33 cellular contexts compared by ENCODE assay signal in the genomic region with DNA sequence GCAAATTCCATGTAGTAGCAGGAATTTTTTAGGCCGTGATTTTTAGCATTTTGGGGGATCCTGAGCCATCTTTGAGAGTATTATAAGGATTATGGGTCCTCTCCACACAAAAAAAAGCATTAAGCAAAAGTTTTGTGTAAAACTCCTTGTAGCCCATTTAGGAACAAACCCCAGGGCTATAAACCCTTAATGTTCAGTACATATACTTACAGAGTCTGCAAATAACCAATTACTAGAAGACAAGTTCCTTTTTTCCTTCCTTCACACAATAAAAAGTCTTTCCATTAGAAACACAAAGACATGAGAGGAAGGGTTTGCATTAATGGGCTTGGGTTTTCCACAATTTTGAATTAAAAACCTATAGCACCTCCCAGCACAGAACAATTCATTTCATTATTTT.
"Had no signal": no experiment of that assay in that cellular context is flagged by ENCODE, and none has a peak within 500 bp of the region (broad histone marks: within the 10 kb centered on the region; RNA-seq: fewer than 3 reads in every experiment).

No MANE protein-coding gene starts in this region.

- H3K9me3 ChIP-seq: ascending aorta, breast epithelium, colonic mucosa, esophagus squamous epithelium, gastroesophageal sphincter had no signal

- H3K4me1 Mint-ChIP-seq: brain, WTC11 had no signal

- DNase-seq: activated CD4-positive, alpha-beta memory T cell treated with anti-CD3 and anti-CD28 coated beads for 36 hours; activated CD4-positive, alpha-beta T cell treated with anti-CD3 and anti-CD28 coated beads for 48 hours; activated CD4-positive, alpha-beta T cell treated with anti-CD3 and anti-CD28 coated beads, Interleukin-2, amount 50 U/mL, for 1 hour; activated CD8-positive, alpha-beta memory T cell treated with anti-CD3 and anti-CD28 coated beads, Interleukin-2, amount 10 ng/mL, durations not matched to agents 7 days and 5 days; activated CD8-positive, alpha-beta memory T cell treated with anti-CD3 and anti-CD28 coated beads, Interleukin-2, amount 50 U/mL, for 4 hours; activated CD8-positive, alpha-beta T cell treated with anti-CD3 and anti-CD28 coated beads, Interleukin-2, amount 10 ng/mL, durations not matched to agents 7 days and 5 days; activated gamma-delta T cell; activated naive CD4-positive, alpha-beta T cell; activated naive CD4-positive, alpha-beta T cell treated with anti-CD3 and anti-CD28 coated beads, Interleukin-2, amount 10 ng/mL, durations not matched to agents 7 days and 5 days; activated naive CD8-positive, alpha-beta T cell treated with anti-CD3 and anti-CD28 coated beads, Interleukin-2, amount 10 ng/mL, durations not matched to agents 7 days and 5 days; activated T-cell treated with anti-CD3 and anti-CD28 coated beads, Interleukin-2, amount 50 U/mL, for 1 hour; activated T-cell treated with anti-CD3 and anti-CD28 coated beads, Interleukin-2, amount 50 U/mL, for 48 hours; central memory CD4-positive, alpha-beta T cell; cerebellar nuclear complex; colonic mucosa; effector CD8-positive, alpha-beta T cell; esophagus squamous epithelium; foreskin melanocyte; head of caudate nucleus; T-helper 2 cell had no signal

- H3K27me3 ChIP-seq: ascending aorta, breast epithelium, cardiac muscle cell, colonic mucosa, esophagus squamous epithelium, gastroesophageal sphincter had no signal

- H3K4me3 Mint-ChIP-seq: activated CD4-positive, alpha-beta memory T cell treated with anti-CD3 and anti-CD28 coated beads for 36 hours; activated CD8-positive, alpha-beta memory T cell treated with anti-CD3 and anti-CD28 coated beads, Interleukin-2, amount 10 ng/mL, durations not matched to agents 7 days and 5 days; activated CD8-positive, alpha-beta T cell treated with anti-CD3 and anti-CD28 coated beads, Interleukin-2, amount 10 ng/mL, durations not matched to agents 7 days and 5 days; activated naive CD4-positive, alpha-beta T cell treated with anti-CD3 and anti-CD28 coated beads, Interleukin-2, amount 10 ng/mL, durations not matched to agents 7 days and 5 days; activated naive CD8-positive, alpha-beta T cell treated with anti-CD3 and anti-CD28 coated beads, Interleukin-2, amount 10 ng/mL, durations not matched to agents 7 days and 5 days; brain; WTC11 had no signal

- H3K4me3 ChIP-seq: ascending aorta, breast epithelium, cardiac muscle cell, colonic mucosa, esophagus squamous epithelium, gastroesophageal sphincter had no signal

- ATAC-seq: activated CD4-positive, CD25-positive, alpha-beta regulatory T cell treated with anti-CD3 and anti-CD28 coated beads, Interleukin-2, amount 50 U/mL, for 24 hours; activated CD8-positive, alpha-beta memory T cell treated with anti-CD3 and anti-CD28 coated beads, Interleukin-2, amount 10 ng/mL, durations not matched to agents 7 days and 5 days; activated CD8-positive, alpha-beta T cell treated with anti-CD3 and anti-CD28 coated beads, Interleukin-2, amount 10 ng/mL, durations not matched to agents 7 days and 5 days; activated naive CD4-positive, alpha-beta T cell treated with anti-CD3 and anti-CD28 coated beads, Interleukin-2, amount 50 U/mL, for 72 hours; gastroesophageal sphincter; WTC11 had no signal

- H3K27me3 Mint-ChIP-seq: activated CD4-positive, alpha-beta memory T cell treated with anti-CD3 and anti-CD28 coated beads for 36 hours; activated CD8-positive, alpha-beta memory T cell treated with anti-CD3 and anti-CD28 coated beads, Interleukin-2, amount 10 ng/mL, durations not matched to agents 7 days and 5 days; activated naive CD4-positive, alpha-beta T cell treated with anti-CD3 and anti-CD28 coated beads, Interleukin-2, amount 10 ng/mL, durations not matched to agents 7 days and 5 days; activated naive CD8-positive, alpha-beta T cell treated with anti-CD3 and anti-CD28 coated beads, Interleukin-2, amount 10 ng/mL, durations not matched to agents 7 days and 5 days; brain had no signal

- FAIRE-seq: endometrium, endothelial cell of umbilical vein, TTC549 had no signal

- H3K9me3 Mint-ChIP-seq: activated CD4-positive, alpha-beta memory T cell treated with anti-CD3 and anti-CD28 coated beads for 36 hours; activated naive CD4-positive, alpha-beta T cell treated with anti-CD3 and anti-CD28 coated beads, Interleukin-2, amount 10 ng/mL, durations not matched to agents 7 days and 5 days; activated naive CD4-positive, alpha-beta T cell treated with anti-CD3 and anti-CD28 coated beads, Interleukin-2, amount 50 U/mL, for 72 hours; activated naive CD8-positive, alpha-beta T cell treated with anti-CD3 and anti-CD28 coated beads, Interleukin-2, amount 10 ng/mL, durations not matched to agents 7 days and 5 days; brain; WTC11 had no signal

- H3K27ac ChIP-seq: ascending aorta, breast epithelium, cardiac muscle cell, colonic mucosa, epithelial cell of prostate, esophagus squamous epithelium, gastroesophageal sphincter, VCaP had no signal

- H3K27ac Mint-ChIP-seq: activated CD4-positive, alpha-beta memory T cell treated with anti-CD3 and anti-CD28 coated beads for 36 hours; activated CD8-positive, alpha-beta memory T cell treated with anti-CD3 and anti-CD28 coated beads, Interleukin-2, amount 10 ng/mL, durations not matched to agents 7 days and 5 days; activated CD8-positive, alpha-beta T cell treated with anti-CD3 and anti-CD28 coated beads, Interleukin-2, amount 10 ng/mL, durations not matched to agents 7 days and 5 days; activated naive CD4-positive, alpha-beta T cell treated with anti-CD3 and anti-CD28 coated beads, Interleukin-2, amount 50 U/mL, for 72 hours; activated naive CD8-positive, alpha-beta T cell treated with anti-CD3 and anti-CD28 coated beads, Interleukin-2, amount 10 ng/mL, durations not matched to agents 7 days and 5 days; brain had no signal

- H3K36me3 ChIP-seq: breast epithelium, colonic mucosa had no signal

- H3K4me1 ChIP-seq: ascending aorta, breast epithelium, colonic mucosa, esophagus squamous epithelium, gastroesophageal sphincter had no signal
